Comparison of ENCODE assay signal across 18 cellular contexts in the genomic region with DNA sequence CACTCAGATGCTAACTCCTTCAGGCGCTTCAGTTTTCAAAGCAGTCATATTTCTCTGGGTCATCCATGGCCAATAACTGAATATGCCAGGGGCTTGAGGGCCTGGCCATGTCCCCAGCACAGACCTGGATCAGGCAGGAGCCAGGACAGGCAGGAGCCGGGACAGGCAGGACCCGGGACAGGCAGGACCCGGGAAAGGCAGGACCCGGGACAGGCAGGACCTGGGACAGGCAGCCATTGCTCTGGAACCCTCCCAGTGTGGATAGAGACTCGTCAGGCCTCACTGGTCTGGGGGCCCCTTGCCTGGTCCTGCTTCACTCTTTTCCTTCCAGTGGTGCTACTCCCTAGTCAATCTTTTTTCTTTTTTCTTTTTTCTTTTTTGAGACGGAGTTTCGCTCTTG.
DNase-seq lines count a peak whose midpoint lies in the region; ATAC-seq, FAIRE-seq and TF ChIP-seq lines count a peak whose summit lies in the region.
"Had no signal": no experiment of that assay in that cellular context is flagged by ENCODE, and none has a peak within 500 bp of the region (broad histone marks: within the 10 kb centered on the region; RNA-seq: fewer than 3 reads in every experiment).

No MANE protein-coding gene starts in this region.

- no peak overlapping the region for H3K56ac ChIP-seq in H1 (replicated peaks; ENCODE audit: insufficient read length, low read depth, low read length)

- no peak for TF ChIP-seq EP300 in H1 (IDR thresholded peaks at IDR 0.05; ENCODE audit: borderline replicate concordance in 1 of 2, low read depth in 2 of 2, low read length in 2 of 2)

- no peak overlapping the region for H2BK5ac ChIP-seq in H1 (ENCODE audit: low read depth, low read length)

- H3K23me2 ChIP-seq in H1 (ENCODE audit: low read depth, low read length), result peaks cover 9% of the 10 kb centered on the region; the same call in 1 of the 2 replicates

- intact Hi-C loops in cardiac septum (cut with DNase I), result no loop called here
- intact Hi-C loops in Right ventricle myocardium superior (cut with DNase I), result no loop called here
- intact Hi-C loops in spleen (cut with DNase I; ENCODE audit: low total_unique reads), result no loop called here

- DNase-seq in cardiac septum (ENCODE audit: low spot score) (peak; percentile 43), Right ventricle myocardium superior (no peak), H1 (ENCODE audit: low read depth in 1 of 2, low spot score in 2 of 2) (no peak), mesenteric fat pad (ENCODE audit: low spot score) (peak; percentile 85), spleen (peak; percentile 64), HTR-8/SVneo (ENCODE audit: insufficient read length, low spot score) (no peak)
- no peak for DNase-seq in activated CD8-positive, alpha-beta T cell treated with anti-CD3 and anti-CD28 coated beads, Interleukin-2, amount 10 ng/mL, durations not matched to agents 7 days and 5 days
- DNase-seq: C1 segment of cervical spinal cord; Caco-2; CD4-positive, alpha-beta memory T cell; DND-41; GM23248; H9; HFFc6 had no signal

- H2AFZ ChIP-seq in H1 (ENCODE audit: low read length), result no peak overlapping the region
- H2AFZ ChIP-seq: GM23248 had no signal

- H3K27ac Mint-ChIP-seq in activated CD8-positive, alpha-beta T cell treated with anti-CD3 and anti-CD28 coated beads, Interleukin-2, amount 10 ng/mL, durations not matched to agents 7 days and 5 days, result no peak overlapping the region
- H3K27ac Mint-ChIP-seq: CD4-positive, alpha-beta memory T cell; H9; HFFc6 had no signal

- H3K27ac ChIP-seq in H1 (ENCODE audit: low read depth, low read length) (no peak overlapping the region), spleen (no peak overlapping the region)
- H3K27ac ChIP-seq: GM23248 had no signal

- no peak overlapping the region for H3K18ac ChIP-seq in H1 (ENCODE audit: extremely low read depth, low read length)

- H3K9ac ChIP-seq in H1 (replicated peaks in 1 of 4; ENCODE audit: extremely low read depth in 1 of 4, low read depth in 3 of 4, low read length in 3 of 4), result no peak overlapping the region
- H3K9ac ChIP-seq: GM23248 had no signal

- POLR2A ChIA-PET in H1 (lab: Charles Lee; ENCODE audit: partially characterized antibody), result no interaction called here
- POLR2A ChIA-PET in activated CD8-positive, alpha-beta T cell treated with anti-CD3 and anti-CD28 coated beads, Interleukin-2, amount 10 ng/mL, durations not matched to agents 7 days and 5 days (lab: Charles Lee), result no interaction called here

- H3K4ac ChIP-seq in H1 (replicated peaks; ENCODE audit: insufficient read length, low read depth, low read length), result no peak overlapping the region

- 66% methylated on average over 6 of the region's 8 CpGs; no CpG with 5 or more reads in 1 of the 2 experiments for WGBS in H1 (ENCODE audit: extremely low coverage in 1 of 2, insufficient coverage in 1 of 2, insufficient read length in 1 of 2, insufficient replicate concordance in 2 of 2, low coverage in 1 of 2, low lambda C conversion rate in 2 of 2, missing lambda C conversion rate in 1 of 2), 2 experiments
- 77 to 89% (median 86%) methylated on average over 8 of the region's 8 CpGs for WGBS in spleen, 5 donors

- H3K79me2 ChIP-seq in H1 (ENCODE audit: control insufficient read depth in 1 of 2, insufficient read depth in 2 of 2, low read length in 2 of 2), result no peaks in the 10 kb centered on the region

- H3K79me1 ChIP-seq in H1 (ENCODE audit: low read depth, low read length), result no peaks in the 10 kb centered on the region

- H3K14ac ChIP-seq in H1 (ENCODE audit: insufficient read length), result no peak overlapping the region

- H3K23ac ChIP-seq in H1 (ENCODE audit: insufficient read length), result no peak overlapping the region

- H2BK12ac ChIP-seq in H1 (ENCODE audit: low read depth, low read length), result no peak overlapping the region

- no peak overlapping the region for H3K4me3 ChIP-seq in H1 (ENCODE audit: extremely low read depth in 1 of 4, insufficient read depth in 2 of 4, low read depth in 3 of 4, low read length in 4 of 4)
- no peak overlapping the region for H3K4me3 ChIP-seq in spleen
- H3K4me3 ChIP-seq: GM23248 had no signal

- no peak overlapping the region for H3K4me2 ChIP-seq in H1 (ENCODE audit: insufficient read depth in 1 of 2, low read depth in 2 of 2, low read length in 2 of 2)

- no peaks in the 10 kb centered on the region for H3K36me3 Mint-ChIP-seq in activated CD8-positive, alpha-beta T cell treated with anti-CD3 and anti-CD28 coated beads, Interleukin-2, amount 10 ng/mL, durations not matched to agents 7 days and 5 days (ENCODE audit: low read depth)

- H2BK20ac ChIP-seq in H1 (ENCODE audit: low read length), result no peak overlapping the region

- no peak for TF ChIP-seq RAD21 in H1 (IDR thresholded peaks at IDR 0.05 in 1 of 2, conservative IDR thresholded peaks at IDR 0.05 in 1 of 2; ENCODE audit: low read depth in 2 of 2, low read length in 2 of 2)

- no peak overlapping the region for H2BK120ac ChIP-seq in H1 (replicated peaks; ENCODE audit: low read depth, low read length)

- H4K20me1 ChIP-seq in H1 (replicated peaks in 1 of 2; ENCODE audit: control insufficient read depth in 1 of 2, insufficient read depth in 2 of 2, low read length in 2 of 2), result no peaks in the 10 kb centered on the region

- FAIRE-seq in H1 (lab: Jason Lieb, UNC), result no peak
- FAIRE-seq in HTR-8/SVneo (lab: Jason Lieb, UNC), result no peak
- FAIRE-seq: G401.6, GM12892 had no signal

- H4K8ac ChIP-seq in H1 (ENCODE audit: extremely low read depth, insufficient read depth, low read length), result peak overlapping the region; percentile 35; the same call in 1 of the 2 replicates

- peaks cover 7% of the 10 kb centered on the region for H3K4me1 Mint-ChIP-seq in activated CD8-positive, alpha-beta T cell treated with anti-CD3 and anti-CD28 coated beads, Interleukin-2, amount 10 ng/mL, durations not matched to agents 7 days and 5 days (ENCODE audit: low read depth)

- no peaks in the 10 kb centered on the region for H3K9me3 Mint-ChIP-seq in activated CD8-positive, alpha-beta T cell treated with anti-CD3 and anti-CD28 coated beads, Interleukin-2, amount 10 ng/mL, durations not matched to agents 7 days and 5 days (ENCODE audit: insufficient read depth)
- H3K9me3 Mint-ChIP-seq: CD4-positive, alpha-beta memory T cell; HFFc6 had no signal

- TF ChIP-seq POLR2A in H1 (IDR thresholded peaks at IDR 0.05; ENCODE audit: control extremely low read depth in 1 of 2, low read depth in 2 of 2, low read length in 2 of 2), result no peak
- TF ChIP-seq POLR2A in spleen (IDR thresholded peaks at IDR 0.05), result no peak

- no peak for TF ChIP-seq CTCF in H1 (IDR thresholded peaks at IDR 0.05; ENCODE audit: control extremely low read depth in 1 of 3, insufficient read depth in 1 of 3, low read depth in 1 of 3, low read length in 3 of 3)
- TF ChIP-seq CTCF in spleen (IDR thresholded peaks at IDR 0.05 in 8 of 11, conservative IDR thresholded peaks at IDR 0.05 in 3 of 11), result no peak

- 0 out of 7 replicates have a peak, but pooled peaks cover 0 to under 1% (median 0%) of the 10 kb centered on the region in 4 experiments for H3K27me3 ChIP-seq in H1 (replicated peaks in 1 of 4; ENCODE audit: control insufficient read depth in 3 of 4, extremely low read depth in 1 of 4, insufficient read depth in 3 of 4, low read length in 3 of 4)
- peaks cover 0 to 44% (median 0%) of the 10 kb centered on the region in 7 donors for H3K27me3 ChIP-seq in spleen (replicated peaks in 1 of 7)

- no peaks in the 10 kb centered on the region for H3K36me3 ChIP-seq in H1 (ENCODE audit: control insufficient read depth in 2 of 4, insufficient read depth in 4 of 4, low read length in 3 of 4)
- no peaks in the 10 kb centered on the region for H3K36me3 ChIP-seq in spleen

- H3K4me3 Mint-ChIP-seq in activated CD8-positive, alpha-beta T cell treated with anti-CD3 and anti-CD28 coated beads, Interleukin-2, amount 10 ng/mL, durations not matched to agents 7 days and 5 days, result no peak overlapping the region
- H3K4me3 Mint-ChIP-seq: CD4-positive, alpha-beta memory T cell; H9; HFFc6 had no signal

- CTCF ChIA-PET in H1 (lab: Charles Lee; ENCODE audit: partially characterized antibody), result interaction anchor here (1.6 kb wide), 1 partner anchor 253 kb away, joined by 7 read pairs; no protein-coding TSS in a partner anchor
- CTCF ChIA-PET in activated CD8-positive, alpha-beta T cell treated with anti-CD3 and anti-CD28 coated beads, Interleukin-2, amount 10 ng/mL, durations not matched to agents 7 days and 5 days (lab: Charles Lee), result no interaction called here

- no peak for ATAC-seq in Right ventricle myocardium superior (ENCODE audit: poor library complexity)
- ATAC-seq in activated CD8-positive, alpha-beta T cell treated with anti-CD3 and anti-CD28 coated beads, Interleukin-2, amount 10 ng/mL, durations not matched to agents 7 days and 5 days, result no peak
- no peak for ATAC-seq in GM21423 (IDR thresholded peaks at IDR 0.05; ENCODE audit: unreplicated experiment)
- ATAC-seq: HCT116 had no signal

- peaks cover 0 to 4% (median 1%) of the 10 kb centered on the region in 4 experiments; a peak in 3 of 7 replicates for H3K4me1 ChIP-seq in H1 (replicated peaks in 1 of 4; ENCODE audit: control insufficient read depth in 3 of 4, insufficient read depth in 4 of 4, low read length in 3 of 4)
- H3K4me1 ChIP-seq in spleen, result peaks cover 0 to 16% (median 6%) of the 10 kb centered on the region in 6 donors
- H3K4me1 ChIP-seq: Caco-2 had no signal

- no peak overlapping the region for H2AK5ac ChIP-seq in H1 (ENCODE audit: low read depth, low read length)

- H3K9me3 ChIP-seq in H1 (ENCODE audit: insufficient read depth in 2 of 2, low read depth in 1 of 2, low read length in 1 of 2), result no peaks in the 10 kb centered on the region
- H3K9me3 ChIP-seq in spleen, result no peaks in the 10 kb centered on the region
- H3K9me3 ChIP-seq: Caco-2 had no signal

- H4K91ac ChIP-seq in H1 (replicated peaks; ENCODE audit: insufficient read length, low read length), result no peak overlapping the region

- H4K5ac ChIP-seq in H1 (ENCODE audit: insufficient read length, low read depth, low read length), result no peak overlapping the region

- no peak overlapping the region for H2BK15ac ChIP-seq in H1 (ENCODE audit: low read length)

- peaks cover 12% of the 10 kb centered on the region for H3K27me3 Mint-ChIP-seq in activated CD8-positive, alpha-beta T cell treated with anti-CD3 and anti-CD28 coated beads, Interleukin-2, amount 10 ng/mL, durations not matched to agents 7 days and 5 days (ENCODE audit: low read depth)

TF ChIP-seq in H1, 55 proteins besides CTCF, POLR2A, EP300 and RAD21 (continues in another document):
- TF ChIP-seq TBP (IDR thresholded peaks at IDR 0.05; ENCODE audit: low read depth, low read length) (no peak), CHD2 (IDR thresholded peaks at IDR 0.05; ENCODE audit: low read length) (no peak), CEBPB (IDR thresholded peaks at IDR 0.05; ENCODE audit: low read depth, low read length) (no peak)

Comparison
In these comparisons a context has a peak if more than half of its experiments do, and no peak if none do; other contexts are left out.
1. DNase-seq: peak in cardiac septum (single experiment), mesenteric fat pad (single experiment) and spleen (single experiment); none in Right ventricle myocardium superior (single experiment), H1 (0 of 2), activated CD8-positive, alpha-beta T cell treated with anti-CD3 and anti-CD28 coated beads, Interleukin-2, amount 10 ng/mL, durations not matched to agents 7 days and 5 days (single experiment) and HTR-8/SVneo (single experiment).